ENCODE assay signal across 13 cellular contexts in genomic region chrX:120269379-120270035, GRCh38. TPM values are rescaled to one million over a fixed set of nuclear protein-coding genes. Genes with fewer than 3 reads are reported as not detected.
DNase-seq lines count a peak whose midpoint lies in the region; ATAC-seq and TF ChIP-seq lines count a peak whose summit lies in the region.
"Had no signal": no experiment of that assay in that cellular context is flagged by ENCODE, and none has a peak within 500 bp of the region (broad histone marks: within the 10 kb centered on the region; RNA-seq: fewer than 3 reads in every experiment).

No MANE protein-coding gene starts in this region.

- intact Hi-C loops in CD8-positive, alpha-beta T cell (cut with DNase I, micrococcal nuclease) = no loop called here

- no peak overlapping the region for H2BK5ac ChIP-seq in neuronal stem cell (ENCODE audit: low read length)

- H3K27me3 Mint-ChIP-seq in CD8-positive, alpha-beta T cell (ENCODE audit: low read depth) = no peaks in the 10 kb centered on the region
- H3K27me3 Mint-ChIP-seq in effector memory CD8-positive, alpha-beta T cell = no peaks in the 10 kb centered on the region

- no peak overlapping the region for H4K91ac ChIP-seq in neuronal stem cell (ENCODE audit: low read depth, low read length, poor library complexity)

- no peaks in the 10 kb centered on the region for H3K9me3 ChIP-seq in CD8-positive, alpha-beta T cell (ENCODE audit: low read length)
- H3K9me3 ChIP-seq in neuronal stem cell (replicated peaks in 1 of 2; ENCODE audit: control insufficient read depth in 2 of 2, insufficient read depth in 1 of 2, low read depth in 1 of 2, low read length in 2 of 2) = no peaks in the 10 kb centered on the region

- no peaks in the 10 kb centered on the region for H3K36me3 Mint-ChIP-seq in CD8-positive, alpha-beta T cell
- H3K36me3 Mint-ChIP-seq in effector memory CD8-positive, alpha-beta T cell (ENCODE audit: insufficient read depth) = no peaks in the 10 kb centered on the region

- no peak for TF ChIP-seq POLR2A in erythroblast (IDR thresholded peaks at IDR 0.05; ENCODE audit: low read length)

- H3K4me1 ChIP-seq in CD8-positive, alpha-beta T cell (ENCODE audit: insufficient read depth, low read length) = peaks cover 12% of the 10 kb centered on the region
- peaks cover 0 to 6% of the 10 kb centered on the region in 2 donors for H3K4me1 ChIP-seq in neuronal stem cell (ENCODE audit: control insufficient read depth in 2 of 2, insufficient read depth in 1 of 2, low read depth in 1 of 2, low read length in 2 of 2)

- no CpG with 5 or more reads among the region's 1 CpG for WGBS in neuronal stem cell (ENCODE audit: extremely low coverage in 2 of 2, insufficient read length in 2 of 2, insufficient replicate concordance in 1 of 2), 2 donors

- no peaks in the 10 kb centered on the region for H3K27me3 ChIP-seq in CD8-positive, alpha-beta T cell (ENCODE audit: insufficient read depth, low read length)
- no peaks in the 10 kb centered on the region for H3K27me3 ChIP-seq in neuronal stem cell (ENCODE audit: control insufficient read depth in 3 of 3, insufficient read depth in 3 of 3, low read depth in 1 of 3, low read length in 3 of 3)

- H2AFZ ChIP-seq in neuronal stem cell (ENCODE audit: low read length) = peak overlapping the region; percentile 41

- H3K4me1 Mint-ChIP-seq in CD8-positive, alpha-beta T cell (ENCODE audit: low read depth) = peaks cover 7% of the 10 kb centered on the region
- H3K4me1 Mint-ChIP-seq in effector memory CD8-positive, alpha-beta T cell (ENCODE audit: low read depth in 2 of 2) = no peaks in the 10 kb centered on the region

- H3K4ac ChIP-seq in neuronal stem cell (ENCODE audit: low read length) = no peak overlapping the region

- H3K4me2 ChIP-seq in neuronal stem cell (ENCODE audit: insufficient read depth, low read length, poor library complexity, severe bottlenecking) = no peak overlapping the region

- H3K4me3 Mint-ChIP-seq in CD8-positive, alpha-beta T cell = no peak overlapping the region
- H3K4me3 Mint-ChIP-seq in effector memory CD8-positive, alpha-beta T cell = no peak overlapping the region
- H3K4me3 Mint-ChIP-seq: HFFc6 had no signal

- no peak overlapping the region for H3K18ac ChIP-seq in neuronal stem cell (ENCODE audit: low read length)

- H3K27ac ChIP-seq in CD8-positive, alpha-beta T cell (ENCODE audit: low read depth, low read length) = no peak overlapping the region
- H3K27ac ChIP-seq in neuronal stem cell (replicated peaks; ENCODE audit: low read length) = no peak overlapping the region
- H3K27ac ChIP-seq: HL-60 had no signal

- no peak overlapping the region for H2BK120ac ChIP-seq in neuronal stem cell (ENCODE audit: low read depth, low read length)

- ATAC-seq in CD8-positive, alpha-beta T cell = peak; percentile 81
- ATAC-seq in GM21786 (IDR thresholded peaks at IDR 0.05; ENCODE audit: unreplicated experiment) = peak; percentile 37
- peak; percentile 61 for ATAC-seq in effector memory CD8-positive, alpha-beta T cell (replicated peaks)
- no peak for ATAC-seq in GM19328 (IDR thresholded peaks at IDR 0.05; ENCODE audit: unreplicated experiment)

- no peak overlapping the region for H2BK15ac ChIP-seq in neuronal stem cell (ENCODE audit: low read length)

- POLR2A ChIA-PET in CD8-positive, alpha-beta T cell (lab: Charles Lee) = interaction anchor here (0.8 to 1.0 kb wide), 2 partner anchors 19 to 205 kb away, joined by 3 to 5 read pairs; partner anchors contain the start of gene ZBTB33

- H3K9me3 Mint-ChIP-seq in CD8-positive, alpha-beta T cell = no peaks in the 10 kb centered on the region
- H3K9me3 Mint-ChIP-seq in effector memory CD8-positive, alpha-beta T cell = no peaks in the 10 kb centered on the region
- H3K9me3 Mint-ChIP-seq: HFFc6 had no signal

- peak overlapping the region; percentile 43 for H3K27ac Mint-ChIP-seq in CD8-positive, alpha-beta T cell
- H3K27ac Mint-ChIP-seq in effector memory CD8-positive, alpha-beta T cell = no peak overlapping the region
- H3K27ac Mint-ChIP-seq: HFFc6 had no signal

- no peak for TF ChIP-seq CTCF in CD8-positive, alpha-beta T cell (IDR thresholded peaks at IDR 0.05)

- DNase-seq in CD8-positive, alpha-beta T cell = no peak
- DNase-seq in effector memory CD8-positive, alpha-beta T cell = no peak
- no peak for DNase-seq in neuronal stem cell (ENCODE audit: low spot score)
- no peak for DNase-seq in stimulated activated CD8-positive, alpha-beta memory T cell treated with anti-CD3 and anti-CD28 coated beads, Interleukin-4, amount 100 ng/mL, for 48 hours
- no peak for DNase-seq in erythroblast (lab: John Stamatoyannopoulos, UW)
- DNase-seq in NCI-H510A (lab: John Stamatoyannopoulos, UW) = no peak
- DNase-seq: activated CD4-positive, alpha-beta T cell treated with anti-CD3 and anti-CD28 coated beads for 1 hour; foreskin melanocyte; HFFc6; NCI-H187 had no signal

- no peak overlapping the region for H3K4me3 ChIP-seq in CD8-positive, alpha-beta T cell (ENCODE audit: low read depth, low read length)
- H3K4me3 ChIP-seq in neuronal stem cell (ENCODE audit: low read length in 2 of 2) = no peak overlapping the region

- H3K79me1 ChIP-seq in neuronal stem cell (ENCODE audit: low read depth, low read length) = no peaks in the 10 kb centered on the region

- no peaks in the 10 kb centered on the region for H3K36me3 ChIP-seq in CD8-positive, alpha-beta T cell (ENCODE audit: insufficient read depth, low read length)
- no peaks in the 10 kb centered on the region for H3K36me3 ChIP-seq in neuronal stem cell (replicated peaks in 1 of 2; ENCODE audit: control insufficient read depth in 2 of 2, insufficient read depth in 2 of 2, low read length in 2 of 2)

- no peak overlapping the region for H2AK5ac ChIP-seq in neuronal stem cell (ENCODE audit: low read depth, low read length)

- H4K8ac ChIP-seq in neuronal stem cell (ENCODE audit: low read depth, low read length) = no peak overlapping the region

- no peak overlapping the region for H3K14ac ChIP-seq in neuronal stem cell (ENCODE audit: low read length)

- CTCF ChIA-PET in CD8-positive, alpha-beta T cell (lab: Charles Lee) = interaction anchor here (0.6 kb wide), 1 partner anchor 535 kb away, joined by 3 read pairs; no protein-coding TSS in a partner anchor

- H3K9ac ChIP-seq in neuronal stem cell (ENCODE audit: low read depth, low read length, poor library complexity) = no peak overlapping the region

- H2BK12ac ChIP-seq in neuronal stem cell (ENCODE audit: low read length) = no peak overlapping the region

- no peak overlapping the region for H3K23ac ChIP-seq in neuronal stem cell (ENCODE audit: low read depth, low read length, poor library complexity)

RNA-seq across cellular contexts. Expression of gene ZBTB33, which starts 18.9 kb away (rescaled TPM):
- 10 to 100 TPM; 26.4 to 30.7 TPM for total RNA-seq in CD8-positive, alpha-beta T cell
- 19.0 TPM for polyA plus RNA-seq in neuronal stem cell (2013, experiment 1 of 2)
- polyA plus RNA-seq in neuronal stem cell (2013, experiment 2 of 2) = 19.0 TPM

RNA-seq across cellular contexts. Expression of gene TMEM255A, which starts 41.8 kb away (rescaled TPM):
- not detected for total RNA-seq in CD8-positive, alpha-beta T cell
- 7.2 TPM for polyA plus RNA-seq in neuronal stem cell (2013, experiment 1 of 2)
- 7.0 TPM for polyA plus RNA-seq in neuronal stem cell (2013, experiment 2 of 2)
